In genomic region chr2:153005051-153005450, GRCh38 we compare ENCODE assay signal across 26 cellular contexts.
DNase-seq lines count a peak whose midpoint lies in the region; ATAC-seq and TF ChIP-seq lines count a peak whose summit lies in the region.
"Had no signal": no experiment of that assay in that cellular context is flagged by ENCODE, and none has a peak within 500 bp of the region (broad histone marks: within the 10 kb centered on the region; RNA-seq: fewer than 3 reads in every experiment).

No MANE protein-coding gene starts in this region.

- H3K4me3 Mint-ChIP-seq in Calu3 (ENCODE audit: low read depth, unreplicated experiment) = no peak overlapping the region
- H3K4me3 Mint-ChIP-seq: activated CD8-positive, alpha-beta T cell treated with anti-CD3 and anti-CD28 coated beads for 36 hours; activated naive CD8-positive, alpha-beta T cell treated with anti-CD3 and anti-CD28 coated beads, Interleukin-2, amount 10 ng/mL, durations not matched to agents 7 days and 5 days; CD4-positive, alpha-beta T cell; mesothelial cell of epicardium; naive thymus-derived CD4-positive, alpha-beta T cell had no signal

- H3K27me3 Mint-ChIP-seq in Calu3 (ENCODE audit: unreplicated experiment) = no peaks in the 10 kb centered on the region
- H3K27me3 Mint-ChIP-seq: activated CD8-positive, alpha-beta T cell treated with anti-CD3 and anti-CD28 coated beads for 36 hours; activated naive CD8-positive, alpha-beta T cell treated with anti-CD3 and anti-CD28 coated beads, Interleukin-2, amount 10 ng/mL, durations not matched to agents 7 days and 5 days; CD4-positive, alpha-beta T cell; naive thymus-derived CD4-positive, alpha-beta T cell had no signal

- intact Hi-C loops in Calu3 (cut with micrococcal nuclease; ENCODE audit: unreplicated experiment) = no loop called here

- DNase-seq in GM12865 (ENCODE audit: low read depth) (peak; percentile 50), NCI-H69 (lab: John Stamatoyannopoulos, UW) (peak; percentile 3), SW 1271 (lab: John Stamatoyannopoulos, UW) (no peak), Calu3 (no peak), NCI-H1048 (lab: John Stamatoyannopoulos, UW) (no peak)
- no peak for DNase-seq in activated naive CD4-positive, alpha-beta T cell treated with Interleukin-2 at 50 U/mL for 16 hours
- DNase-seq: 8988T; activated CD4-positive, CD25-positive, alpha-beta regulatory T cell treated with anti-CD3 and anti-CD28 coated beads, Interleukin-2, amount 50 U/mL, for 72 hours; activated CD8-positive, alpha-beta T cell treated with anti-CD3 and anti-CD28 coated beads for 36 hours; activated effector memory CD4-positive, alpha-beta T cell treated with Interleukin-2 at 50 U/mL for 16 hours; activated naive CD8-positive, alpha-beta T cell treated with anti-CD3 and anti-CD28 coated beads, Interleukin-2, amount 10 ng/mL, durations not matched to agents 7 days and 5 days; activated T-cell treated with anti-CD3 and anti-CD28 coated beads for 4 hours; CD4-positive, alpha-beta T cell; DMS 273 treated with DMSO at 0.1 percent for 48 hours; GOT3; islet precursor cell; naive thymus-derived CD4-positive, alpha-beta T cell; NCI-H187 treated with DMSO at 0.1 percent for 48 hours; occipital lobe; SJCRH30; upper lobe of left lung had no signal

- H3K4me1 Mint-ChIP-seq in Calu3 (ENCODE audit: low read depth, unreplicated experiment) = no peaks in the 10 kb centered on the region
- H3K4me1 Mint-ChIP-seq: activated naive CD8-positive, alpha-beta T cell treated with anti-CD3 and anti-CD28 coated beads, Interleukin-2, amount 10 ng/mL, durations not matched to agents 7 days and 5 days; mesothelial cell of epicardium; naive thymus-derived CD4-positive, alpha-beta T cell had no signal

- CTCF ChIA-PET in Calu3 (lab: Charles Lee) = interaction anchor here (0.6 kb wide), 1 partner anchor 1228 kb away, joined by 5 read pairs; no protein-coding TSS in a partner anchor

- TF ChIP-seq CTCF in GM12865 (IDR thresholded peaks at IDR 0.05; ENCODE audit: insufficient read depth, low read depth, low read length, missing control alignments) = no peak
- no peak for TF ChIP-seq CTCF in Calu3 (IDR thresholded peaks at IDR 0.05; ENCODE audit: unreplicated experiment)

- no peaks in the 10 kb centered on the region for H3K9me3 Mint-ChIP-seq in Calu3 (ENCODE audit: low read depth, unreplicated experiment)
- H3K9me3 Mint-ChIP-seq: activated CD8-positive, alpha-beta T cell treated with anti-CD3 and anti-CD28 coated beads for 36 hours; activated naive CD8-positive, alpha-beta T cell treated with anti-CD3 and anti-CD28 coated beads, Interleukin-2, amount 10 ng/mL, durations not matched to agents 7 days and 5 days; CD4-positive, alpha-beta T cell; mesothelial cell of epicardium had no signal

- H3K4me3 ChIP-seq in GM12865 (ENCODE audit: low read depth, low read length) = no peak overlapping the region
- H3K4me3 ChIP-seq: SJCRH30, skin epidermis, upper lobe of left lung had no signal

- H3K27ac Mint-ChIP-seq in Calu3 (ENCODE audit: unreplicated experiment) = no peak overlapping the region
- H3K27ac Mint-ChIP-seq: activated CD8-positive, alpha-beta T cell treated with anti-CD3 and anti-CD28 coated beads for 36 hours; activated naive CD8-positive, alpha-beta T cell treated with anti-CD3 and anti-CD28 coated beads, Interleukin-2, amount 10 ng/mL, durations not matched to agents 7 days and 5 days; CD4-positive, alpha-beta T cell; mesothelial cell of epicardium; naive thymus-derived CD4-positive, alpha-beta T cell had no signal

- BruUV-seq in Calu3 (replicated peaks; lab: Mats Ljungman, UMichigan) = no TSS peak

- ATAC-seq in GM19463 (IDR thresholded peaks at IDR 0.05; ENCODE audit: unreplicated experiment) = peak; percentile 30
- ATAC-seq in HG03039 (IDR thresholded peaks at IDR 0.05; ENCODE audit: unreplicated experiment) = peak; percentile 38
- ATAC-seq: activated CD8-positive, alpha-beta T cell treated with anti-CD3 and anti-CD28 coated beads for 36 hours; naive thymus-derived CD4-positive, alpha-beta T cell; Panc1 had no signal

- H3K36me3 Mint-ChIP-seq in Calu3 (ENCODE audit: insufficient read depth, unreplicated experiment) = no peaks in the 10 kb centered on the region
- H3K36me3 Mint-ChIP-seq: activated naive CD8-positive, alpha-beta T cell treated with anti-CD3 and anti-CD28 coated beads, Interleukin-2, amount 10 ng/mL, durations not matched to agents 7 days and 5 days; mesothelial cell of epicardium; naive thymus-derived CD4-positive, alpha-beta T cell had no signal

Comparison
In these comparisons a context has a peak if more than half of its experiments do, and no peak if none do; other contexts are left out.
1. DNase-seq: peak in GM12865 (single experiment) and NCI-H69 (single experiment); none in SW 1271 (0 of 2), activated naive CD4-positive, alpha-beta T cell treated with Interleukin-2 at 50 U/mL for 16 hours (single experiment), Calu3 (single experiment) and NCI-H1048 (single experiment).